In the genomic region with DNA sequence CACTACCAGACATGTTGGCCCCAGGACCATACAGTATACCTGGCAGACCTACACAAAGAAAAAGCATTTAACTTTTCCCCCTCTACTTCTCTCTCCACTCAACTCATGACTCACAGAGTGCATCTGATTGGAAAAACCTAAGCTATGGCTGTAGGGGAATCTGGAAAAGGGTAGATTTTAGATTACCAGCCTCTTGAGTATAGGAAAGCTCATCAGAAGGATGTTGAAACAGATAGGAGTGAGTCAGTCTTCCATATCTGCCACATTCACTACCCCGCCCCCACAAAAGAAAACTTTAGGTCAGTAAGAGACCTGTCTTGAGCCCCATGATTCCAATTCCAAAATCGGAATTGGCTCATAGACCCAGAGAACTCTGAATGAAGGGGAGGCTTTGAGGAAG, we compare ENCODE assay signal across 32 cellular contexts. TPM values are rescaled to one million over a fixed set of nuclear protein-coding genes. Genes with fewer than 3 reads are reported as not detected.
DNase-seq lines count a peak whose midpoint lies in the region; ATAC-seq and TF ChIP-seq lines count a peak whose summit lies in the region.
"Had no signal": no experiment of that assay in that cellular context is flagged by ENCODE, and none has a peak within 500 bp of the region (broad histone marks: within the 10 kb centered on the region; RNA-seq: fewer than 3 reads in every experiment).

No MANE protein-coding gene starts in this region.

- no peak overlapping the region for H2AFZ ChIP-seq in PC-9

- POLR2A ChIA-PET in PC-9 (lab: Charles Lee; ENCODE audit: unreplicated experiment), result interaction anchor here (0.6 to 0.7 kb wide), 2 partner anchors 21 to 102 kb away, joined by 3 read pairs; no protein-coding TSS in a partner anchor

- TF ChIP-seq CTCF in PC-9 (conservative IDR thresholded peaks at IDR 0.05) (no peak), epithelial cell of esophagus (IDR thresholded peaks at IDR 0.05; ENCODE audit: insufficient read depth, low read depth, low read length, missing control alignments) (no peak)

- H3K27me3 ChIP-seq in PC-9 (ENCODE audit: insufficient read depth, low read depth), result no peaks in the 10 kb centered on the region
- H3K27me3 ChIP-seq: BLaER1, tibial nerve had no signal

- no peaks in the 10 kb centered on the region for H3K9me2 ChIP-seq in PC-9 (ENCODE audit: insufficient read depth)

- ATAC-seq in HG03097 (IDR thresholded peaks at IDR 0.05; ENCODE audit: low FRiP score, unreplicated experiment), result no peak
- ATAC-seq in GM21360 (IDR thresholded peaks at IDR 0.05; ENCODE audit: unreplicated experiment), result no peak
- ATAC-seq: left ventricle myocardium superior; naive thymus-derived CD4-positive, alpha-beta T cell had no signal

- peak overlapping the region; percentile 21; the same call in 1 of the 2 replicates for H3K27ac ChIP-seq in PC-9
- H3K27ac ChIP-seq: BLaER1, esophagus muscularis mucosa, stomach, tibial nerve had no signal

- H3K4me2 ChIP-seq in PC-9, result 0 out of 2 replicates have a peak overlapping the region, but pooled peaks have one; percentile 36
- H3K4me2 ChIP-seq: BLaER1 had no signal

- H3K4me3 ChIP-seq in PC-9 (no peak overlapping the region), epithelial cell of esophagus (ENCODE audit: low read length) (no peak overlapping the region)
- H3K4me3 ChIP-seq: BLaER1, esophagus muscularis mucosa, stomach, tibial nerve had no signal

- DNase-seq in ELR (ENCODE audit: low read depth) (peak; percentile 42), PC-9 (peak in 1 of 2 experiments; percentile 60), epithelial cell of esophagus (ENCODE audit: low read depth) (peak; percentile 69), renal cortical epithelial cell (ENCODE audit: low read depth) (peak; percentile 13), posterior vena cava (ENCODE audit: low spot score) (no peak), AG20443 (ENCODE audit: low spot score) (no peak)
- DNase-seq: activated CD4-positive, alpha-beta T cell treated with anti-CD3 and anti-CD28 coated beads, Interleukin-2, amount 50 U/mL, for 4 hours; activated naive CD4-positive, alpha-beta T cell treated with anti-CD3 and anti-CD28 coated beads for 36 hours; amygdala; COR-L47; DMS53; endodermal cell; islet precursor cell; left ventricle myocardium superior; midbrain; naive thymus-derived CD4-positive, alpha-beta T cell; NCI-H1417; NCI-H2029 treated with DMSO at 0.1 percent for 48 hours; NCI-H69; nucleus accumbens; stimulated activated CD4-positive, alpha-beta T cell treated with anti-CD3 and anti-CD28 coated beads, Interleukin-2, amount 100 ng/mL, for 24 hours; stomach had no signal

- intact Hi-C loops in PC-9 (cut with micrococcal nuclease; ENCODE audit: unreplicated experiment) (no loop called here), posterior vena cava (cut with DNase I) (no loop called here)

- H3F3A ChIP-seq in PC-9 (ENCODE audit: insufficient read depth, low read depth), result peaks cover 21% of the 10 kb centered on the region

- no TSS peak for BruUV-seq in PC-9 (replicated peaks; lab: Mats Ljungman, UMichigan)

- no peaks in the 10 kb centered on the region for H3K9me3 ChIP-seq in PC-9 (ENCODE audit: insufficient read depth, low read depth)
- H3K9me3 ChIP-seq: BLaER1, esophagus muscularis mucosa, stomach, tibial nerve had no signal

- peaks cover 27% of the 10 kb centered on the region for H3K4me1 ChIP-seq in PC-9 (replicated peaks; ENCODE audit: insufficient read depth)
- H3K4me1 ChIP-seq: BLaER1, esophagus muscularis mucosa had no signal

- H3K36me3 ChIP-seq in PC-9 (ENCODE audit: low read depth), result no peaks in the 10 kb centered on the region
- H3K36me3 ChIP-seq: BLaER1, esophagus muscularis mucosa, stomach, tibial nerve had no signal

- H4K20me1 ChIP-seq in PC-9 (ENCODE audit: insufficient read depth), result no peaks in the 10 kb centered on the region
- H4K20me1 ChIP-seq: BLaER1 had no signal

- no peaks in the 10 kb centered on the region for H3K79me2 ChIP-seq in PC-9 (ENCODE audit: low read depth)

- CTCF ChIA-PET in PC-9 (lab: Charles Lee), result interaction anchor here (0.9 kb wide), 1 partner anchor 9 kb away, joined by 7 read pairs; no protein-coding TSS in a partner anchor

RNA-seq across cellular contexts. Expression of a gene that starts 12.3 kb away (rescaled TPM):
- total RNA-seq in PC-9 (2021) (0.55 and 0.73 TPM in 2 replicates), renal cortical epithelial cell (not detected in 2 replicates), posterior vena cava (not detected)
- total RNA-seq: activated naive CD4-positive, alpha-beta T cell treated with anti-CD3 and anti-CD28 coated beads for 36 hours; cardiac septum; endodermal cell; esophagus muscularis mucosa; glomerular endothelial cell; left ventricle myocardium superior; naive thymus-derived CD4-positive, alpha-beta T cell; pulmonary artery endothelial cell; SK-MEL-5; stomach; T-helper 1 cell treated with Interleukin-12 subunit alpha and Interleukin-12 subunit beta and Interleukin-4 antibody, amounts not matched to agents 30 ng/mL and 1 ng/mL, for 36 hours; tibial nerve had no signal

RNA-seq across cellular contexts. Expression of a gene that starts 27.1 kb away (rescaled TPM):
- total RNA-seq in PC-9 (2021), result 2.2 and 2.5 TPM in 2 replicates
- 0.25 and 4.2 TPM in 2 replicates for total RNA-seq in renal cortical epithelial cell
- 1 to 10 TPM; 1.3 to 2.0 TPM for total RNA-seq in posterior vena cava
- total RNA-seq: activated naive CD4-positive, alpha-beta T cell treated with anti-CD3 and anti-CD28 coated beads for 36 hours; cardiac septum; endodermal cell; glomerular endothelial cell; left ventricle myocardium superior; naive thymus-derived CD4-positive, alpha-beta T cell; SK-MEL-5; T-helper 1 cell treated with Interleukin-12 subunit alpha and Interleukin-12 subunit beta and Interleukin-4 antibody, amounts not matched to agents 30 ng/mL and 1 ng/mL, for 36 hours had no signal

RNA-seq across cellular contexts. Expression of a gene that starts 31.4 kb away (rescaled TPM):
- total RNA-seq in PC-9 (2021), result 1,811 and 2,277 TPM in 2 replicates
- total RNA-seq in renal cortical epithelial cell, result 844 and 5,183 TPM in 2 replicates
- total RNA-seq in posterior vena cava, result 1 to 10 TPM; 1.6 to 3.6 TPM
- total RNA-seq: activated naive CD4-positive, alpha-beta T cell treated with anti-CD3 and anti-CD28 coated beads for 36 hours; naive thymus-derived CD4-positive, alpha-beta T cell; SK-MEL-5; T-helper 1 cell treated with Interleukin-12 subunit alpha and Interleukin-12 subunit beta and Interleukin-4 antibody, amounts not matched to agents 30 ng/mL and 1 ng/mL, for 36 hours had no signal

RNA-seq across cellular contexts. Expression of a gene that starts 40.9 kb away (rescaled TPM):
- total RNA-seq in PC-9 (2021) (41.9 and 49.9 TPM in 2 replicates), renal cortical epithelial cell (0.99 and 2.8 TPM in 2 replicates), posterior vena cava (not detected)
- total RNA-seq: activated naive CD4-positive, alpha-beta T cell treated with anti-CD3 and anti-CD28 coated beads for 36 hours; cardiac septum; naive thymus-derived CD4-positive, alpha-beta T cell; T-helper 1 cell treated with Interleukin-12 subunit alpha and Interleukin-12 subunit beta and Interleukin-4 antibody, amounts not matched to agents 30 ng/mL and 1 ng/mL, for 36 hours had no signal

RNA-seq across cellular contexts. Expression of a gene that starts 53.0 kb away (rescaled TPM):
- total RNA-seq in PC-9 (2021) (41.7 and 53.5 TPM in 2 replicates), renal cortical epithelial cell (0.70 and 7.5 TPM in 2 replicates), posterior vena cava (not detected)
- total RNA-seq: activated naive CD4-positive, alpha-beta T cell treated with anti-CD3 and anti-CD28 coated beads for 36 hours; cardiac septum; endodermal cell; glomerular endothelial cell; left ventricle myocardium superior; naive thymus-derived CD4-positive, alpha-beta T cell; SK-MEL-5; T-helper 1 cell treated with Interleukin-12 subunit alpha and Interleukin-12 subunit beta and Interleukin-4 antibody, amounts not matched to agents 30 ng/mL and 1 ng/mL, for 36 hours had no signal

Comparison
In these comparisons a context has a peak if more than half of its experiments do, and no peak if none do; other contexts are left out.
1. DNase-seq: peak in ELR (single experiment), epithelial cell of esophagus (single experiment) and renal cortical epithelial cell (single experiment); none in posterior vena cava (single experiment) and AG20443 (single experiment).
2. RNA of a gene that starts 31.4 kb away (total RNA-seq): 1,811 to 2,277 TPM in PC-9 and 844 to 5,183 TPM in renal cortical epithelial cell; 1.6 to 3.6 TPM in posterior vena cava; every median in the first group is over 100 times any median in the second.